Comparison of ENCODE assay signal across 25 cellular contexts in the genomic region with DNA sequence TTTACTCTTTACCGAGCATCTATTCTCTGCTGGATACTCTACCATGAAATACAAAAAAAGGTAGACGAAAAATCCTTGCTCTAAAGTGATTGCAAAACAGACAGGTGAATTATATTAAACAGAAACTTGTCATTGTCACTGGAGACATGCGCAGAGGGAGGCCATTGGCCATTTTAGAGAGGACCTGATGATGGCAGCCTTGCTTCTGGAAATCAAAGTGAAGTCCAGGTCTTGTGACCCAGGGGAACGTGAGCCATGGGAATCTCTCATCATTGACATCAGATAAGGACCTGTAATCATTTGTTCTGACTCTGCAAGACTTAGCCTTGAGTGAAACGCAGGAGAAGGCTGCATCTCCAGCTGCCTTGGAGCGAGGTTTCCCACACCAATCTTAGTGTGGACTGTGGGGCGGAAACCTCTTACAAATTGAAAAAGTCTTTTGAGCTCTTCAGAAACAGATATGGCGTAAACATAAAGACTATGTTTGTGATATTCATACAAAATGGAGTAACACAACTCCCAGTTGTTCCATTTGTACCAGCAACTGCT.
"Had no signal": no experiment of that assay in that cellular context is flagged by ENCODE, and none has a peak within 500 bp of the region (broad histone marks: within the 10 kb centered on the region; RNA-seq: fewer than 3 reads in every experiment).

No MANE protein-coding gene starts in this region.

- H3K27ac ChIP-seq: ascending aorta, cardiac muscle cell, KMS-11, SK-N-MC, WERI-Rb-1 had no signal

- H3K4me3 ChIP-seq: ascending aorta, cardiac muscle cell, SK-N-MC had no signal

- H3K36me3 ChIP-seq: ascending aorta, cardiac muscle cell, WERI-Rb-1 had no signal

- H3K4me1 ChIP-seq: ascending aorta had no signal

- H3K9ac ChIP-seq: KMS-11 had no signal

- H3K27me3 ChIP-seq: ascending aorta, cardiac muscle cell had no signal

- DNase-seq: activated CD4-positive, alpha-beta memory T cell treated with anti-CD3 and anti-CD28 coated beads, Interleukin-2, amount 10 ng/mL, durations not matched to agents 7 days and 5 days; activated CD4-positive, alpha-beta T cell treated with anti-CD3 and anti-CD28 coated beads for 1 hour; activated CD4-positive, alpha-beta T cell treated with anti-CD3 and anti-CD28 coated beads for 48 hours; activated CD4-positive, CD25-positive, alpha-beta regulatory T cell; activated CD8-positive, alpha-beta memory T cell treated with anti-CD3 and anti-CD28 coated beads for 24 hours; activated CD8-positive, alpha-beta memory T cell treated with anti-CD3 and anti-CD28 coated beads, Interleukin-2, amount 10 ng/mL, durations not matched to agents 7 days and 5 days; activated effector memory CD4-positive, alpha-beta T cell treated with anti-CD3 and anti-CD28 coated beads, Interleukin-2, amount 50 U/mL, for 16 hours; activated naive CD4-positive, alpha-beta T cell; activated naive CD4-positive, alpha-beta T cell treated with anti-CD3 and anti-CD28 coated beads, Interleukin-2, amount 50 U/mL, for 16 hours; activated naive CD8-positive, alpha-beta T cell treated with anti-CD3 and anti-CD28 coated beads, Interleukin-2, amount 10 ng/mL, durations not matched to agents 7 days and 5 days; activated T-cell treated with anti-CD3 and anti-CD28 coated beads, Interleukin-2, amount 50 U/mL, for 1 hour; activated T-cell treated with anti-CD3 and anti-CD28 coated beads, Interleukin-2, amount 50 U/mL, for 72 hours; amygdala; NCI-H1105; NCI-H1417 treated with DMSO at 0.1 percent for 48 hours; NCI-H187 treated with DMSO at 0.1 percent for 48 hours; NCI-H345; NCI-H524 treated with DMSO at 0.1 percent for 48 hours; Right ventricle myocardium superior; T1000; WERI-Rb-1 had no signal

- H3K4me2 ChIP-seq: KMS-11 had no signal

- H3K9me3 ChIP-seq: ascending aorta had no signal
